In genomic region chr19:44476559-44477408, GRCh38 we compare ENCODE assay signal across 1 cellular context.
TF ChIP-seq lines count a peak whose summit lies in the region.

No MANE protein-coding gene starts in this region.

TF ChIP-seq in GM23338, 12 proteins besides CTCF, POLR2A, EP300 and RAD21 (continued from another document):
- TF ChIP-seq ZNF462 (CRISPR knock-in tag; IDR thresholded peaks at IDR 0.05): no peak
- no peak for TF ChIP-seq EZH2phosphoT487 (IDR thresholded peaks at IDR 0.05; ENCODE audit: unreplicated experiment)
- no peak for TF ChIP-seq EZH2 (IDR thresholded peaks at IDR 0.05; ENCODE audit: low read depth, unreplicated experiment)
- TF ChIP-seq CREB1 (CRISPR knock-in tag; IDR thresholded peaks at IDR 0.05; ENCODE audit: low read depth): no peak
- TF ChIP-seq ETS1 (IDR thresholded peaks at IDR 0.05): no peak
- no peak for TF ChIP-seq STAT1 (IDR thresholded peaks at IDR 0.05; ENCODE audit: unreplicated experiment)
- no peak for TF ChIP-seq JUNB (IDR thresholded peaks at IDR 0.05; ENCODE audit: unreplicated experiment)
- no peak for TF ChIP-seq NANOG (IDR thresholded peaks at IDR 0.05; ENCODE audit: borderline replicate concordance)
